ENCODE assay signal across 4 cellular contexts in genomic region chr14:37184520-37184919, GRCh38. TPM values are rescaled to one million over a fixed set of nuclear protein-coding genes. Genes with fewer than 3 reads are reported as not detected.
"Had no signal": no experiment of that assay in that cellular context is flagged by ENCODE, and none has a peak within 500 bp of the region (broad histone marks: within the 10 kb centered on the region; RNA-seq: fewer than 3 reads in every experiment).

No MANE protein-coding gene starts in this region.

RNA-seq across cellular contexts. Expression of gene SLC25A21, which starts 12.1 kb away (rescaled TPM):
- total RNA-seq: naive thymus-derived CD8-positive, alpha-beta T cell; natural killer cell; natural killer cell treated with Interleukin-12 subunit alpha and Interleukin-12 subunit beta and Interleukin-15 and Interleukin-18, amount 100 ng/mL, for 72 hours; smooth muscle cell had no signal

RNA-seq across cellular contexts. Expression of gene MIPOL1, which starts 13.2 kb away (rescaled TPM):
- total RNA-seq: naive thymus-derived CD8-positive, alpha-beta T cell; natural killer cell; natural killer cell treated with Interleukin-12 subunit alpha and Interleukin-12 subunit beta and Interleukin-15 and Interleukin-18, amount 100 ng/mL, for 72 hours had no signal
